In the genomic region with DNA sequence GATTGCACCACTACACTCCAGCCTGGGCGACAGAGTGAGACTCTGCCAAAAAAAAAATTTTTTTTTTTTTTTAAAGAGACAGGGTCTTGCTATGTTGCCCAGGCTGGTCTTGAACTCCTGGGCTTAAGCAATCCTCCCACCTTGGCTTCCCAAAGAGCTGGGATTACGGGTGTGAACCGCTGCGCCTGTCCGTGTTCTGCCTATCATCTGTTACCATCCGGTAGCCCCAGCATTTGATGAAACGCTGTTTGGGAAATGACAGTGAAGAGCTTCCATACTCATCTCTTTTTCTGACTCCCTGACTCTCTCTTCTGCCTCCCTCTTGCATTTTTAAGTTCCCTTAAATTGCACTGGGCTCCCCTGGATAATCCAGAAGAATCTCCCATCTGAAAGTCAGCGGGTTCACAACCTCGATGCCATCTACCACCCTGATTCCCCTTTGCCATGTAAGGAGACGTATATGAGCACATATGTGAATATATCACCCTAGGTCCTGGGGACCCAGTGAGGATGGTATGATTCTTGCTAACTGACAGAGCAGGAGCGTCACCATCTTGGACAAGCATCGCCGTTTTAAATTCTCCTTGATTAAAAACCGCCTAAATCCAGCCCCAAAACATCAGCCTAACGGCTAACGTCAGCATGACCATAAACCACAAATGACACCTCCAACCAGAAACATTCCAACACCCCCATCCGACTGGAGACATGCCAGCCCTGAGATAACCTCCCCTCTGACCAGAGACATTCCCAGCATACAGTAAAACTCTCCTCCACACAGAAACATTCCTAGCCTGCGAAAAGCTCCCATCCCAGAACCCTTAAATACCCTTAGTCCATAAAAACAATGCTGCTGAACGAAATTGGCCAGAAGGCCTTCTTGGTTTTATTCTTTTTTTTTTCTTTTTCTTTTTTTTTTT, we compare ENCODE assay signal across 11 cellular contexts. TPM values are rescaled to one million over a fixed set of nuclear protein-coding genes. Genes with fewer than 3 reads are reported as not detected.
DNase-seq lines count a peak whose midpoint lies in the region; ATAC-seq and TF ChIP-seq lines count a peak whose summit lies in the region.
"Had no signal": no experiment of that assay in that cellular context is flagged by ENCODE, and none has a peak within 500 bp of the region (broad histone marks: within the 10 kb centered on the region; RNA-seq: fewer than 3 reads in every experiment).

No MANE protein-coding gene starts in this region.

- no peak overlapping the region for H2BK5ac ChIP-seq in trophoblast cell (ENCODE audit: low read depth, low read length, poor library complexity)

- no peak overlapping the region for H2AFZ ChIP-seq in trophoblast cell (ENCODE audit: insufficient read depth, low read length, poor library complexity)
- H2AFZ ChIP-seq: parathyroid adenoma had no signal

- H3K27ac ChIP-seq in trophoblast cell (ENCODE audit: low read depth, low read length): peak overlapping the region; percentile 4
- H3K27ac ChIP-seq: KMS-11, parathyroid adenoma had no signal

- no peaks in the 10 kb centered on the region for H3K36me3 Mint-ChIP-seq in activated naive CD8-positive, alpha-beta T cell treated with anti-CD3 and anti-CD28 coated beads, Interleukin-2, amount 50 U/mL, for 24 hours (ENCODE audit: low read depth)

- H3K14ac ChIP-seq in trophoblast cell (ENCODE audit: low read length): no peak overlapping the region

- H3K27me3 ChIP-seq in trophoblast cell (ENCODE audit: insufficient read depth, low read length): no peaks in the 10 kb centered on the region

- H3K4me3 ChIP-seq in fibroblast of mammary gland (ENCODE audit: control insufficient read depth, low read depth, low read length) (no peak overlapping the region), trophoblast cell (ENCODE audit: low read depth, low read length) (no peak overlapping the region)

- H3K4ac ChIP-seq in trophoblast cell (ENCODE audit: low read depth, low read length): no peak overlapping the region

- H3K9ac ChIP-seq in trophoblast cell (ENCODE audit: low read length): no peak overlapping the region
- H3K9ac ChIP-seq: KMS-11, parathyroid adenoma had no signal

- H3K79me2 ChIP-seq in trophoblast cell (ENCODE audit: control insufficient read depth, insufficient read depth, low read length, poor library complexity): no peaks in the 10 kb centered on the region
- H3K79me2 ChIP-seq: parathyroid adenoma had no signal

- no peak overlapping the region for H4K12ac ChIP-seq in trophoblast cell (ENCODE audit: low read depth, low read length)

- peaks cover 4% of the 10 kb centered on the region for H3K9me3 ChIP-seq in trophoblast cell (ENCODE audit: insufficient read depth, low read depth, low read length)

- DNase-seq in ELF-1 (ENCODE audit: low read depth, low spot score): peak; percentile 86
- DNase-seq in LHCN-M2 (ENCODE audit: low read depth): peak; percentile 86
- DNase-seq in fibroblast of mammary gland (ENCODE audit: low read depth): peak; percentile 88
- DNase-seq in trophoblast cell: peak; percentile 32 to 42
- no peak for DNase-seq in activated naive CD8-positive, alpha-beta T cell treated with anti-CD3 and anti-CD28 coated beads, Interleukin-2, amount 50 U/mL, for 24 hours
- DNase-seq in OCI-M2 (lab: John Stamatoyannopoulos, UW; ENCODE audit: unreplicated experiment): no peak
- DNase-seq in G401 (ENCODE audit: low spot score): no peak
- DNase-seq: activated naive CD4-positive, alpha-beta T cell treated with Interleukin-2 at 50 U/mL for 16 hours had no signal

- H2BK120ac ChIP-seq in trophoblast cell (ENCODE audit: insufficient read depth, low read length, poor library complexity): no peak overlapping the region

- no peak overlapping the region for H3K4me2 ChIP-seq in trophoblast cell (ENCODE audit: low read length)
- H3K4me2 ChIP-seq: KMS-11 had no signal

- no peak overlapping the region for H3K27ac Mint-ChIP-seq in activated naive CD8-positive, alpha-beta T cell treated with anti-CD3 and anti-CD28 coated beads, Interleukin-2, amount 50 U/mL, for 24 hours

- peaks cover 14% of the 10 kb centered on the region for H3K4me1 Mint-ChIP-seq in activated naive CD8-positive, alpha-beta T cell treated with anti-CD3 and anti-CD28 coated beads, Interleukin-2, amount 50 U/mL, for 24 hours

- no peak for TF ChIP-seq CTCF in fibroblast of mammary gland (conservative IDR thresholded peaks at IDR 0.05; ENCODE audit: control insufficient read depth, insufficient read depth, low read depth, low read length)

- no peak overlapping the region for H3K23ac ChIP-seq in trophoblast cell (ENCODE audit: low read length)

- no peak overlapping the region for H2AK5ac ChIP-seq in trophoblast cell (ENCODE audit: low read length)

- H4K8ac ChIP-seq in trophoblast cell (ENCODE audit: low read depth, low read length): no peak overlapping the region

- peaks cover 3% of the 10 kb centered on the region for H3K79me1 ChIP-seq in trophoblast cell (ENCODE audit: low read length)

- no peak overlapping the region for H4K91ac ChIP-seq in trophoblast cell (ENCODE audit: low read depth, low read length)

- H3K27me3 Mint-ChIP-seq in activated naive CD8-positive, alpha-beta T cell treated with anti-CD3 and anti-CD28 coated beads, Interleukin-2, amount 50 U/mL, for 24 hours: peaks cover 21% of the 10 kb centered on the region

- no peaks in the 10 kb centered on the region for H3K9me3 Mint-ChIP-seq in activated naive CD8-positive, alpha-beta T cell treated with anti-CD3 and anti-CD28 coated beads, Interleukin-2, amount 50 U/mL, for 24 hours

- no CpG with 5 or more reads among the region's 19 CpGs for WGBS in trophoblast cell (ENCODE audit: extremely low coverage, insufficient coverage, insufficient read length)

- in situ Hi-C loops in G401 (cut with HindIII; ENCODE audit: low sequenced_read_pairs): no loop called here

- H3K36me3 ChIP-seq in trophoblast cell (ENCODE audit: control insufficient read depth in 1 of 2, insufficient read depth in 2 of 2, low read length in 2 of 2): no peaks in the 10 kb centered on the region

- no peak overlapping the region for H3K18ac ChIP-seq in trophoblast cell (ENCODE audit: low read length)

- no peak overlapping the region for H2BK12ac ChIP-seq in trophoblast cell (ENCODE audit: low read length)

- H3K4me1 ChIP-seq in trophoblast cell (ENCODE audit: control insufficient read depth in 1 of 2, insufficient read depth in 2 of 2, low read length in 2 of 2): peaks cover 10 to 11% of the 10 kb centered on the region in 2 experiments
- H3K4me1 ChIP-seq: parathyroid adenoma had no signal

- ATAC-seq in activated naive CD8-positive, alpha-beta T cell treated with anti-CD3 and anti-CD28 coated beads, Interleukin-2, amount 50 U/mL, for 24 hours: no peak
- ATAC-seq: activated CD4-positive, CD25-positive, alpha-beta regulatory T cell treated with anti-CD3 and anti-CD28 coated beads, Interleukin-2, amount 50 U/mL, for 24 hours had no signal

- no peak overlapping the region for H3K4me3 Mint-ChIP-seq in activated naive CD8-positive, alpha-beta T cell treated with anti-CD3 and anti-CD28 coated beads, Interleukin-2, amount 50 U/mL, for 24 hours

RNA-seq across cellular contexts. Expression of a gene that starts 12.4 kb away (rescaled TPM):
- 0.19 TPM in 1 of 2 replicates, not detected in the other for total RNA-seq in LHCN-M2 (2014; rRNA removed)
- polyA plus RNA-seq in LHCN-M2 (2012): not detected
- polyA plus RNA-seq in trophoblast cell (2013): 0.16 and 0.19 TPM in 2 replicates
- 0.25 TPM in 1 of 2 replicates, not detected in the other for total RNA-seq in G401 (2014; rRNA removed; shearing (Covaris generic))

RNA-seq across cellular contexts. Expression of a gene that starts 56.2 kb away (rescaled TPM):
- 40.1 and 49.6 TPM in 2 replicates for total RNA-seq in LHCN-M2 (2014; rRNA removed)
- 15.3 TPM for polyA plus RNA-seq in LHCN-M2 (2012)
- 32.1 and 33.6 TPM in 2 replicates for polyA plus RNA-seq in trophoblast cell (2013)
- total RNA-seq in G401 (2014; rRNA removed; shearing (Covaris generic)): 37.9 and 41.0 TPM in 2 replicates

Comparison
In these comparisons a context has a peak if more than half of its experiments do, and no peak if none do; other contexts are left out.
1. DNase-seq: peak in ELF-1 (single experiment), LHCN-M2 (single experiment), fibroblast of mammary gland (single experiment) and trophoblast cell (2 of 2); none in activated naive CD8-positive, alpha-beta T cell treated with anti-CD3 and anti-CD28 coated beads, Interleukin-2, amount 50 U/mL, for 24 hours (single experiment), OCI-M2 (single experiment) and G401 (single experiment).